ENCODE assay signal across 19 cellular contexts in the genomic region with DNA sequence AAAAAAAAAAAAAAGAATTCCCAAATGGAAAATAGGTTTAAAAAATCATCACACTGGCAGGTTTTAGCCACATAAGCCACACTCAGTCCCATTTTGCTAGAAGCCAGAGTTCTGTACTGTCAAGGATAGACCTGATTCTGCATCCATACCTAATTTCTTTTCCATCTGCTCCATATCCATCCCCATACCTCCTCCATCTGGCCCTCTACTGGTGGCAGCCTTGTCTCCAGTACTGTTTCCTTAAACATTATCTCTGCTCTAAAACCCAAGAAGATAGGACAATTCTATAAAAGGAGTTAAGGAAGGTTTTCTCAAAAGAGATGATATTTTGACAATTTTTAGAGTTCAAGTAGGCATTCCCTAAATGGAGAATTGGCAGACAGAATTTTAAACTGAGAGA. TPM values are rescaled to one million over a fixed set of nuclear protein-coding genes. Genes with fewer than 3 reads are reported as not detected.
A peak's percentile ranks its signal among the peaks of the same experiment; 100 is the strongest.
DNase-seq lines count a peak whose midpoint lies in the region; ATAC-seq, FAIRE-seq and TF ChIP-seq lines count a peak whose summit lies in the region.
"Had no signal": no experiment of that assay in that cellular context is flagged by ENCODE, and none has a peak within 500 bp of the region (broad histone marks: within the 10 kb centered on the region; RNA-seq: fewer than 3 reads in every experiment).

No MANE protein-coding gene starts in this region.

- no peak overlapping the region for H2BK5ac ChIP-seq in H9 (ENCODE audit: insufficient read length, low read length)

- H3K4me2 ChIP-seq in H9 (ENCODE audit: insufficient read depth, insufficient read length, low read length) (no peak overlapping the region), astrocyte (ENCODE audit: low read length) (no peak overlapping the region)

- no peak overlapping the region for H3K4me3 ChIP-seq in BE2C (ENCODE audit: low read depth, low read length)
- no peak overlapping the region for H3K4me3 ChIP-seq in astrocyte (ENCODE audit: insufficient read depth, low read depth, low read length)
- H3K4me3 ChIP-seq: prostate gland, SJSA1, tibial nerve had no signal

- no peak overlapping the region for H2BK20ac ChIP-seq in H9 (ENCODE audit: low read depth, low read length, poor library complexity, severe bottlenecking)

- H3K56ac ChIP-seq in H9 (ENCODE audit: insufficient read length, low read depth, low read length) = no peak overlapping the region

- no peak overlapping the region for H2AK5ac ChIP-seq in H9 (ENCODE audit: insufficient read length, low read length)

- H2BK120ac ChIP-seq in H9 (ENCODE audit: low read depth, low read length, poor library complexity, severe bottlenecking) = no peak overlapping the region

- no peak overlapping the region for H4K5ac ChIP-seq in H9 (ENCODE audit: insufficient read length, low read depth, low read length)

- no peak overlapping the region for H2AFZ ChIP-seq in H9 (ENCODE audit: low read length)
- H2AFZ ChIP-seq in astrocyte (ENCODE audit: low read depth, low read length) = no peak overlapping the region

- CTCF ChIA-PET in CD4-positive, alpha-beta T cell (lab: Charles Lee) = no interaction called here

- H3K23ac ChIP-seq in H9 (ENCODE audit: insufficient read length, low read depth, low read length) = no peak overlapping the region

- no peak for FAIRE-seq in astrocyte (lab: Jason Lieb, UNC)
- FAIRE-seq: frontal cortex had no signal

- no peak overlapping the region for H2BK12ac ChIP-seq in H9 (ENCODE audit: insufficient read length, low read depth, low read length)

- H3K23me2 ChIP-seq in H9 (ENCODE audit: insufficient read length, low read depth, low read length, poor library complexity, severe bottlenecking) = no peaks in the 10 kb centered on the region

- H3K9me3 Mint-ChIP-seq in H9 = no peaks in the 10 kb centered on the region
- no peaks in the 10 kb centered on the region for H3K9me3 Mint-ChIP-seq in astrocyte (ENCODE audit: unreplicated experiment)
- no peaks in the 10 kb centered on the region for H3K9me3 Mint-ChIP-seq in CD4-positive, alpha-beta T cell
- H3K9me3 Mint-ChIP-seq: activated naive CD4-positive, alpha-beta T cell treated with anti-CD3 and anti-CD28 coated beads, Interleukin-2, amount 50 U/mL, for 72 hours; activated T-cell treated with anti-CD3 and anti-CD28 coated beads, Interleukin-2, amount 50 U/mL, for 4 hours; naive B cell; stimulated activated naive B cell treated with anti-CD40 and anti-IgM and Interleukin-4, amounts not matched to agents 10 μg/mL and 1 μg/mL and 100 μg/mL, for 72 hours had no signal

- no peak overlapping the region for H4K8ac ChIP-seq in H9 (replicated peaks; ENCODE audit: insufficient read length, low read depth, low read length)

- H3K4ac ChIP-seq in H9 (ENCODE audit: low read depth, low read length) = no peak overlapping the region

- H3K4me1 ChIP-seq in BE2C (no peaks in the 10 kb centered on the region), H9 (ENCODE audit: insufficient read depth, low read length) (no peaks in the 10 kb centered on the region), astrocyte (ENCODE audit: insufficient read depth, low read length) (no peaks in the 10 kb centered on the region), foreskin keratinocyte (no peaks in the 10 kb centered on the region)
- H3K4me1 ChIP-seq: prostate gland, SJSA1, tibial nerve had no signal

- H3K9ac ChIP-seq in H9 (ENCODE audit: extremely low read depth, insufficient read length, low read length) (no peak overlapping the region), astrocyte (ENCODE audit: low read length) (no peak overlapping the region)

- H3K9me3 ChIP-seq in BE2C (no peaks in the 10 kb centered on the region), H9 (ENCODE audit: control insufficient read depth, low read depth, low read length) (no peaks in the 10 kb centered on the region), astrocyte (ENCODE audit: insufficient read depth, low read depth, low read length) (no peaks in the 10 kb centered on the region)
- H3K9me3 ChIP-seq in CD4-positive, alpha-beta T cell (ENCODE audit: control insufficient read depth, low read length) = no peaks in the 10 kb centered on the region
- H3K9me3 ChIP-seq: prostate gland, SJSA1, tibial nerve had no signal

- no peak overlapping the region for H3T11ph ChIP-seq in H9 (ENCODE audit: low read length)

- TF ChIP-seq CTCF in BE2C (IDR thresholded peaks at IDR 0.05; ENCODE audit: low read depth, low read length) (peak; percentile 46), H9 (conservative IDR thresholded peaks at IDR 0.05) (peak; percentile 49), astrocyte (IDR thresholded peaks at IDR 0.05; ENCODE audit: insufficient read depth, low read depth, low read length) (peak; percentile 16), foreskin keratinocyte (conservative IDR thresholded peaks at IDR 0.05) (peak; percentile 39)
- TF ChIP-seq CTCF in CD4-positive, alpha-beta T cell (IDR thresholded peaks at IDR 0.05) = no peak

- H3K18ac ChIP-seq in H9 (ENCODE audit: insufficient read length, low read depth, low read length) = no peak overlapping the region

- DNase-seq in BE2C (no peak), H9 (no peak), astrocyte (ENCODE audit: low read depth) (no peak), foreskin keratinocyte (no peak), iPS-NIHi11 (ENCODE audit: low spot score) (no peak)
- DNase-seq in CD4-positive, alpha-beta T cell = no peak
- DNase-seq: activated T-cell treated with anti-CD3 and anti-CD28 coated beads, Interleukin-2, amount 50 U/mL, for 4 hours; CD4-positive, CD25-positive, alpha-beta regulatory T cell; naive B cell; NCI-H1436 treated with DMSO at 0.1 percent for 48 hours; NCI-H446 treated with DMSO at 0.1 percent for 48 hours; stimulated activated naive B cell treated with anti-CD40 and anti-IgM and Interleukin-4, amounts not matched to agents 10 μg/mL and 1 μg/mL and 100 μg/mL, for 72 hours had no signal

- H3K4me3 Mint-ChIP-seq in H9 = no peak overlapping the region
- no peak overlapping the region for H3K4me3 Mint-ChIP-seq in astrocyte (ENCODE audit: unreplicated experiment)
- no peak overlapping the region for H3K4me3 Mint-ChIP-seq in CD4-positive, alpha-beta T cell
- H3K4me3 Mint-ChIP-seq: activated T-cell treated with anti-CD3 and anti-CD28 coated beads, Interleukin-2, amount 50 U/mL, for 4 hours; CD4-positive, CD25-positive, alpha-beta regulatory T cell; naive B cell; stimulated activated naive B cell treated with anti-CD40 and anti-IgM and Interleukin-4, amounts not matched to agents 10 μg/mL and 1 μg/mL and 100 μg/mL, for 72 hours had no signal

- no peak overlapping the region for H3K27ac Mint-ChIP-seq in H9
- no peak overlapping the region for H3K27ac Mint-ChIP-seq in astrocyte (ENCODE audit: unreplicated experiment)
- H3K27ac Mint-ChIP-seq in CD4-positive, alpha-beta T cell = no peak overlapping the region
- H3K27ac Mint-ChIP-seq: activated naive CD4-positive, alpha-beta T cell treated with anti-CD3 and anti-CD28 coated beads, Interleukin-2, amount 50 U/mL, for 72 hours; naive B cell; stimulated activated naive B cell treated with anti-CD40 and anti-IgM and Interleukin-4, amounts not matched to agents 10 μg/mL and 1 μg/mL and 100 μg/mL, for 72 hours had no signal

- H3K36me3 Mint-ChIP-seq in H9 (ENCODE audit: insufficient read depth in 1 of 3, low read depth in 3 of 3) = no peaks in the 10 kb centered on the region
- no peaks in the 10 kb centered on the region for H3K36me3 Mint-ChIP-seq in astrocyte (ENCODE audit: low read depth, unreplicated experiment)
- no peaks in the 10 kb centered on the region for H3K36me3 Mint-ChIP-seq in CD4-positive, alpha-beta T cell (ENCODE audit: low read depth)
- H3K36me3 Mint-ChIP-seq: activated naive CD4-positive, alpha-beta T cell treated with anti-CD3 and anti-CD28 coated beads, Interleukin-2, amount 50 U/mL, for 72 hours; CD4-positive, CD25-positive, alpha-beta regulatory T cell; naive B cell; stimulated activated naive B cell treated with anti-CD40 and anti-IgM and Interleukin-4, amounts not matched to agents 10 μg/mL and 1 μg/mL and 100 μg/mL, for 72 hours had no signal

- no peaks in the 10 kb centered on the region for H3K4me1 Mint-ChIP-seq in H9
- H3K4me1 Mint-ChIP-seq in astrocyte (ENCODE audit: low read depth, unreplicated experiment) = no peaks in the 10 kb centered on the region
- H3K4me1 Mint-ChIP-seq in CD4-positive, alpha-beta T cell (ENCODE audit: low read depth) = peaks cover 4% of the 10 kb centered on the region

- H3K27me3 Mint-ChIP-seq in H9 (ENCODE audit: low read depth) (no peaks in the 10 kb centered on the region), astrocyte (ENCODE audit: low read depth, unreplicated experiment) (no peaks in the 10 kb centered on the region)
- peaks cover 25% of the 10 kb centered on the region for H3K27me3 Mint-ChIP-seq in CD4-positive, alpha-beta T cell

- H3K36me3 ChIP-seq in BE2C (no peaks in the 10 kb centered on the region), astrocyte (ENCODE audit: insufficient read depth, low read length) (no peaks in the 10 kb centered on the region)
- H3K36me3 ChIP-seq: prostate gland, SJSA1, tibial nerve had no signal

- H4K20me1 ChIP-seq in H9 (ENCODE audit: control insufficient read depth, insufficient read depth, insufficient read length) = no peaks in the 10 kb centered on the region
- no peaks in the 10 kb centered on the region for H4K20me1 ChIP-seq in astrocyte (ENCODE audit: insufficient read depth, low read length)

- H3K14ac ChIP-seq in H9 (ENCODE audit: insufficient read depth, low read length) = no peak overlapping the region

- H3K79me2 ChIP-seq in H9 (ENCODE audit: insufficient read depth, low read length) (no peaks in the 10 kb centered on the region), astrocyte (ENCODE audit: insufficient read depth, low read length) (no peaks in the 10 kb centered on the region)

- no peak for ATAC-seq in foreskin keratinocyte
- ATAC-seq in HG03095 (IDR thresholded peaks at IDR 0.05; ENCODE audit: unreplicated experiment) = no peak
- ATAC-seq in CD4-positive, alpha-beta T cell (ENCODE audit: poor library complexity) = no peak
- ATAC-seq in HG02970 (IDR thresholded peaks at IDR 0.05; ENCODE audit: low FRiP score, unreplicated experiment) = no peak
- ATAC-seq: activated naive CD4-positive, alpha-beta T cell treated with anti-CD3 and anti-CD28 coated beads, Interleukin-2, amount 50 U/mL, for 72 hours; activated T-cell treated with anti-CD3 and anti-CD28 coated beads, Interleukin-2, amount 50 U/mL, for 4 hours; stimulated activated naive B cell treated with anti-CD40 and anti-IgM and Interleukin-4, amounts not matched to agents 10 μg/mL and 1 μg/mL and 100 μg/mL, for 72 hours had no signal

- H3K27ac ChIP-seq in H9 (ENCODE audit: insufficient read length, low read depth, low read length) = no peak overlapping the region
- no peak overlapping the region for H3K27ac ChIP-seq in astrocyte (ENCODE audit: low read depth, low read length)
- no peak overlapping the region for H3K27ac ChIP-seq in foreskin keratinocyte
- no peak overlapping the region for H3K27ac ChIP-seq in CD4-positive, alpha-beta T cell (ENCODE audit: low read depth, low read length)
- H3K27ac ChIP-seq: prostate gland, SJSA1, tibial nerve had no signal

- H3K79me1 ChIP-seq in H9 (ENCODE audit: insufficient read depth, low read depth, low read length, poor library complexity, severe bottlenecking) = no peaks in the 10 kb centered on the region

- POLR2A ChIA-PET in CD4-positive, alpha-beta T cell (lab: Charles Lee) = no interaction called here

- no peak overlapping the region for H4K91ac ChIP-seq in H9 (ENCODE audit: insufficient read length, low read depth, low read length)

- intact Hi-C loops in CD4-positive, alpha-beta T cell (cut with DNase I, micrococcal nuclease) = no loop called here

- H3K27me3 ChIP-seq in BE2C = peaks cover 10% of the 10 kb centered on the region
- no peaks in the 10 kb centered on the region for H3K27me3 ChIP-seq in H9 (ENCODE audit: insufficient read depth, low read length)
- H3K27me3 ChIP-seq in astrocyte (ENCODE audit: insufficient read depth, low read length) = peaks cover 5% of the 10 kb centered on the region
- H3K27me3 ChIP-seq in foreskin keratinocyte = peaks cover 24% of the 10 kb centered on the region
- peaks cover 12% of the 10 kb centered on the region for H3K27me3 ChIP-seq in CD4-positive, alpha-beta T cell (ENCODE audit: control insufficient read depth, insufficient read depth, low read length)
- H3K27me3 ChIP-seq: tibial nerve had no signal

- no peak overlapping the region for H2BK15ac ChIP-seq in H9 (ENCODE audit: low read depth, low read length)

RNA-seq across cellular contexts. Expression of gene RXYLT1, which starts 26.0 kb away (rescaled TPM):
- 25.5 TPM for polyA plus RNA-seq in BE2C (2012; ENCODE audit: insufficient read depth, insufficient read length, low read depth)
- total RNA-seq in H9 (2021) = 8.6 and 10.1 TPM in 2 replicates
- 12.5 and 15.5 TPM in 2 replicates for total RNA-seq in astrocyte
- total RNA-seq in foreskin keratinocyte = 18.8 and 24.2 TPM in 2 replicates
- polyA plus RNA-seq in foreskin keratinocyte = 12.8 and 17.8 TPM in 2 replicates
- 1 to 10 TPM; 6.2 to 6.3 TPM for total RNA-seq in CD4-positive, alpha-beta T cell
